In genomic region chr3:73624363-73625123, GRCh38 we compare ENCODE assay signal across 8 cellular contexts. TPM values are rescaled to one million over a fixed set of nuclear protein-coding genes. Genes with fewer than 3 reads are reported as not detected.
DNase-seq lines count a peak whose midpoint lies in the region; ATAC-seq, FAIRE-seq and TF ChIP-seq lines count a peak whose summit lies in the region.

Gene PDZRN3, minus strand, starts transcription at chr3:73624941.

- no peak within 1 kb of the TSS for H2BK15ac ChIP-seq in mesendoderm (replicated peaks; ENCODE audit: low read depth)

- H2AK5ac ChIP-seq in mesendoderm (ENCODE audit: low read length) = no peak within 1 kb of the TSS

- H3K18ac ChIP-seq in mesendoderm (ENCODE audit: low read length) = peak within 1 kb of the TSS; percentile 45

- H2BK5ac ChIP-seq in mesendoderm (ENCODE audit: low read length) = no peak within 1 kb of the TSS

- H3K79me2 ChIP-seq in mesendoderm (ENCODE audit: control insufficient read depth, insufficient read depth, low read length) (no peaks in the 10 kb centered on the region), MM.1S (ENCODE audit: low read length) (no peaks in the 10 kb centered on the region)

- DNase-seq in BJ (ENCODE audit: low read depth) = no peak
- DNase-seq in NCI-H510A (lab: John Stamatoyannopoulos, UW) = peak; percentile 25
- DNase-seq in endothelial cell (ENCODE audit: low spot score) = peak; percentile 51
- peak; percentile 85 for DNase-seq in mesendoderm
- DNase-seq in urothelium cell line (ENCODE audit: low spot score) = peak; percentile 78
- DNase-seq in MM.1S = no peak
- DNase-seq in activated naive CD4-positive, alpha-beta T cell treated with anti-CD3 and anti-CD28 coated beads, Interleukin-2, amount 50 U/mL, for 16 hours = no peak

- H3K27me3 Mint-ChIP-seq in endothelial cell (ENCODE audit: unreplicated experiment) = peaks cover 6% of the 10 kb centered on the region

- CTCF ChIA-PET in BJ (lab: Yijun Ruan, JAX) = interaction anchor here (0.7 to 6.0 kb wide), 11 partner anchors 10 to 227 kb away, joined by 3 to 55 read pairs (median 6); no protein-coding TSS in a partner anchor

- H4K5ac ChIP-seq in mesendoderm (ENCODE audit: low read length) = no peak within 1 kb of the TSS

- no peaks in the 10 kb centered on the region for H3K9me3 ChIP-seq in MM.1S (replicated peaks; ENCODE audit: insufficient read depth, low read length)

- H3K79me1 ChIP-seq in mesendoderm (ENCODE audit: low read length) = no peaks in the 10 kb centered on the region

- H3K4me3 ChIP-seq in BJ (ENCODE audit: low read depth, low read length) = peak within 1 kb of the TSS; percentile 80
- peak within 1 kb of the TSS; percentile 54 for H3K4me3 ChIP-seq in mesendoderm (ENCODE audit: low read length)
- no peak within 1 kb of the TSS for H3K4me3 ChIP-seq in MM.1S (ENCODE audit: low read length)

- peak within 1 kb of the TSS; percentile 88 for H3K56ac ChIP-seq in mesendoderm (ENCODE audit: low read length)

- no peak within 1 kb of the TSS for H3K4ac ChIP-seq in mesendoderm (ENCODE audit: low read depth, low read length)

- peak within 1 kb of the TSS; percentile 33 for H3K27ac Mint-ChIP-seq in endothelial cell (ENCODE audit: unreplicated experiment)

- H3K23ac ChIP-seq in mesendoderm (ENCODE audit: low read length) = peak within 1 kb of the TSS; percentile 71

- H4K20me1 ChIP-seq in MM.1S (ENCODE audit: insufficient read depth, low read length) = no peaks in the 10 kb centered on the region

- H3K27ac ChIP-seq in mesendoderm (ENCODE audit: low read depth, low read length) (no peak within 1 kb of the TSS), MM.1S (ENCODE audit: low read length) (no peak within 1 kb of the TSS)

- no peak within 1 kb of the TSS for H2BK120ac ChIP-seq in mesendoderm (ENCODE audit: low read depth, low read length)

- FAIRE-seq in urothelium cell line (lab: Jason Lieb, UNC) = peak; percentile 90

- no peaks in the 10 kb centered on the region for H3F3A ChIP-seq in MM.1S (ENCODE audit: insufficient read depth, low read length)

- POLR2A ChIA-PET in BJ (lab: Charles Lee) = no interaction called here

- H3K4me1 ChIP-seq in mesendoderm (ENCODE audit: control insufficient read depth, low read depth, low read length) (no peaks in the 10 kb centered on the region), MM.1S (ENCODE audit: low read length) (no peaks in the 10 kb centered on the region)

- H3K4me3 Mint-ChIP-seq in endothelial cell (ENCODE audit: unreplicated experiment) = peak within 1 kb of the TSS; percentile 89

- H3K36me3 ChIP-seq in BJ (ENCODE audit: control insufficient read depth, insufficient read depth, low read length) (no peaks in the 10 kb centered on the region), mesendoderm (ENCODE audit: control insufficient read depth, insufficient read depth, low read length) (no peaks in the 10 kb centered on the region), MM.1S (replicated peaks; ENCODE audit: insufficient read depth, low read length) (no peaks in the 10 kb centered on the region)

- TF ChIP-seq CTCF in BJ (IDR thresholded peaks at IDR 0.05; ENCODE audit: insufficient read depth, low read depth, low read length) = no peak
- no peak for TF ChIP-seq CTCF in endothelial cell (IDR thresholded peaks at IDR 0.05; ENCODE audit: unreplicated experiment)
- TF ChIP-seq CTCF in MM.1S (IDR thresholded peaks at IDR 0.05; ENCODE audit: low read length) = no peak

- no CpG with 5 or more reads among the region's 99 CpGs for WGBS in mesendoderm (ENCODE audit: extremely low coverage, insufficient coverage, low lambda C conversion rate)

- peak within 1 kb of the TSS; percentile 65 for H3K9ac ChIP-seq in mesendoderm (ENCODE audit: low read length)
- no peak within 1 kb of the TSS for H3K9ac ChIP-seq in MM.1S (ENCODE audit: low read length)

- H3K9me2 ChIP-seq in MM.1S (replicated peaks; ENCODE audit: insufficient read depth, low read length) = no peaks in the 10 kb centered on the region

- H3K27me3 ChIP-seq in BJ (ENCODE audit: control insufficient read depth, insufficient read depth, low read length) = no peaks in the 10 kb centered on the region
- no peaks in the 10 kb centered on the region for H3K27me3 ChIP-seq in mesendoderm (ENCODE audit: insufficient read depth, low read length, poor library complexity)
- no peaks in the 10 kb centered on the region for H3K27me3 ChIP-seq in MM.1S (replicated peaks; ENCODE audit: insufficient read depth, low read length)

- H2AFZ ChIP-seq in MM.1S (ENCODE audit: low read length) = no peak within 1 kb of the TSS

- H4K8ac ChIP-seq in mesendoderm (ENCODE audit: low read depth, low read length) = no peak within 1 kb of the TSS

- H3K4me2 ChIP-seq in mesendoderm (ENCODE audit: low read length) (peak within 1 kb of the TSS; percentile 93), MM.1S (ENCODE audit: low read depth, low read length) (no peak within 1 kb of the TSS)

- ATAC-seq in HG02642 (IDR thresholded peaks at IDR 0.05; ENCODE audit: poor library complexity, unreplicated experiment) = no peak

- H3K9me3 Mint-ChIP-seq in endothelial cell (ENCODE audit: unreplicated experiment) = no peaks in the 10 kb centered on the region

- H3K36me3 Mint-ChIP-seq in endothelial cell (ENCODE audit: low read depth, unreplicated experiment) = no peaks in the 10 kb centered on the region

- peaks cover 10% of the 10 kb centered on the region for H3K4me1 Mint-ChIP-seq in endothelial cell (ENCODE audit: unreplicated experiment)

RNA-seq across cellular contexts. Expression of gene PDZRN3, which starts in this region (rescaled TPM):
- 4.9 and 5.1 TPM in 2 replicates for polyA plus RNA-seq in BJ (2011; rRNA removed)
- 14.1 and 16.4 TPM in 2 replicates for polyA minus RNA-seq in BJ (2011; rRNA and poly(A)+ RNA removed)
- total RNA-seq in endothelial cell (ENCODE audit: unreplicated experiment) = 1.3 TPM
- 8.4 TPM for polyA plus RNA-seq in mesendoderm (2013, experiment 1 of 2)
- 9.0 TPM for polyA plus RNA-seq in mesendoderm (2013, experiment 2 of 2)

Comparison
In these comparisons a context has a peak if more than half of its experiments do, and no peak if none do; other contexts are left out.
1. DNase-seq: peak in NCI-H510A (single experiment), endothelial cell (single experiment), mesendoderm (single experiment) and urothelium cell line (single experiment); none in BJ (single experiment), MM.1S (single experiment) and activated naive CD4-positive, alpha-beta T cell treated with anti-CD3 and anti-CD28 coated beads, Interleukin-2, amount 50 U/mL, for 16 hours (single experiment).